1 cellular context compared by ENCODE assay signal in the genomic region with DNA sequence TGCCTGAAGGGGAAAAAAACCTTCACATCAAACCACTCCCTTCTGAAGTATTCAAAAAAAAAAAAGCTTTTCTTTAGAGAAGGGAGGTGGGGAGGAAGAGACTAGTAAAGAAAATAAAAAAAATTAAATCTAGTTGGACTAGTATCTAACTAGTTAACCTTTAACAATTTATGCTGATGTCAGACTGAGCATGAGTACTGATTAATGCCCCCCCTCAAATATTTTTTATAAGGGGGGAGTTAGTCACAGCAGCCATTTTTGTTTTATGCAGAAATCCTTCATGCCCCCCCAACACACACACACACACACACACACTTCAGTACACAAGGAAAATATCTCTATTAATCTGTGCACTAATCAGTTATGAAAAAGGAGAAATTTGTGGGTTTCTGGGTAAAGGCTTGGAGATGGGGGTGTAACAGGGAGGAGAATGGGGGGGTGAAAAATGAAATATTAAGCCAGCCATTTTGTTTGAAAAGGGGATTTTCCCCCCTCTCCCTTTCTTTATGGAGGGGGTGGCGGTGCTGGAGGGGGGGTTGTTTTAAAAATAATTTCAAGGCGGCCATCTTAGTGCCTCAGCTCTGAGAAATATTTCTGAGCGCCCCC.
TF ChIP-seq lines count a peak whose summit lies in the region.

No MANE protein-coding gene starts in this region.

TF ChIP-seq in K562, 482 proteins besides CTCF, POLR2A, EP300 and RAD21 (continues in another document):
- no peak for TF ChIP-seq SUPT5H (IDR thresholded peaks at IDR 0.05)
- no peak for TF ChIP-seq TARDBP (IDR thresholded peaks at IDR 0.05)
- TF ChIP-seq, protein P1, sequence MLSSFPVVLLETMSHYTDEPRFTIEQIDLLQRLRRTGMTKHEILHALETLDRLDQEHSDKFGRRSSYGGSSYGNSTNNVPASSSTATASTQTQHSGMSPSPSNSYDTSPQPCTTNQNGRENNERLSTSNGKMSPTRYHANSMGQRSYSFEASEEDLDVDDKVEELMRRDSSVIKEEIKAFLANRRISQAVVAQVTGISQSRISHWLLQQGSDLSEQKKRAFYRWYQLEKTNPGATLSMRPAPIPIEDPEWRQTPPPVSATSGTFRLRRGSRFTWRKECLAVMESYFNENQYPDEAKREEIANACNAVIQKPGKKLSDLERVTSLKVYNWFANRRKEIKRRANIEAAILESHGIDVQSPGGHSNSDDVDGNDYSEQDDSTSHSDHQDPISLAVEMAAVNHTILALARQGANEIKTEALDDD (IDR thresholded peaks at IDR 0.05), result peak; percentile 83
- no peak for TF ChIP-seq RBM22 (IDR thresholded peaks at IDR 0.05; ENCODE audit: low read depth, low read length, poor library complexity, severe bottlenecking)
- no peak for TF ChIP-seq CEBPB (tag; IDR thresholded peaks at IDR 0.05)
- TF ChIP-seq, protein P2, sequence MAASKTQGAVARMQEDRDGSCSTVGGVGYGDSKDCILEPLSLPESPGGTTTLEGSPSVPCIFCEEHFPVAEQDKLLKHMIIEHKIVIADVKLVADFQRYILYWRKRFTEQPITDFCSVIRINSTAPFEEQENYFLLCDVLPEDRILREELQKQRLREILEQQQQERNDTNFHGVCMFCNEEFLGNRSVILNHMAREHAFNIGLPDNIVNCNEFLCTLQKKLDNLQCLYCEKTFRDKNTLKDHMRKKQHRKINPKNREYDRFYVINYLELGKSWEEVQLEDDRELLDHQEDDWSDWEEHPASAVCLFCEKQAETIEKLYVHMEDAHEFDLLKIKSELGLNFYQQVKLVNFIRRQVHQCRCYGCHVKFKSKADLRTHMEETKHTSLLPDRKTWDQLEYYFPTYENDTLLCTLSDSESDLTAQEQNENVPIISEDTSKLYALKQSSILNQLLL (CRISPR knock-in tag; IDR thresholded peaks at IDR 0.05; ENCODE audit: borderline replicate concordance), result no peak
- 0 out of 2 replicates have a peak, but pooled peaks have one; percentile 22 for TF ChIP-seq DPF2 (IDR thresholded peaks at IDR 0.05)
- no peak for TF ChIP-seq HEY1 (CRISPR knock-in tag; IDR thresholded peaks at IDR 0.05; ENCODE audit: borderline replicate concordance)
- TF ChIP-seq ZFPM2 (CRISPR knock-in tag; IDR thresholded peaks at IDR 0.05), result no peak
- TF ChIP-seq, protein P3, sequence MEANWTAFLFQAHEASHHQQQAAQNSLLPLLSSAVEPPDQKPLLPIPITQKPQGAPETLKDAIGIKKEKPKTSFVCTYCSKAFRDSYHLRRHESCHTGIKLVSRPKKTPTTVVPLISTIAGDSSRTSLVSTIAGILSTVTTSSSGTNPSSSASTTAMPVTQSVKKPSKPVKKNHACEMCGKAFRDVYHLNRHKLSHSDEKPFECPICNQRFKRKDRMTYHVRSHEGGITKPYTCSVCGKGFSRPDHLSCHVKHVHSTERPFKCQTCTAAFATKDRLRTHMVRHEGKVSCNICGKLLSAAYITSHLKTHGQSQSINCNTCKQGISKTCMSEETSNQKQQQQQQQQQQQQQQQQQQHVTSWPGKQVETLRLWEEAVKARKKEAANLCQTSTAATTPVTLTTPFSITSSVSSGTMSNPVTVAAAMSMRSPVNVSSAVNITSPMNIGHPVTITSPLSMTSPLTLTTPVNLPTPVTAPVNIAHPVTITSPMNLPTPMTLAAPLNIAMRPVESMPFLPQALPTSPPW (CRISPR knock-in tag; IDR thresholded peaks at IDR 0.05), result peak; percentile 54
- no peak; the same call in 1 of the 2 replicates for TF ChIP-seq FOXM1 (IDR thresholded peaks at IDR 0.05; ENCODE audit: low read depth)
- no peak for TF ChIP-seq FOXM1 (CRISPR knock-in tag; IDR thresholded peaks at IDR 0.05; ENCODE audit: low read depth)
- TF ChIP-seq NFRKB (IDR thresholded peaks at IDR 0.05; ENCODE audit: low read depth), result peak; percentile 55; the same call in 1 of the 2 replicates
- no peak for TF ChIP-seq GATA2 (CRISPR knock-in tag; IDR thresholded peaks at IDR 0.05)
- TF ChIP-seq NR2C2 (CRISPR knock-in tag; IDR thresholded peaks at IDR 0.05), result no peak
- TF ChIP-seq NR2C2 (tag; IDR thresholded peaks at IDR 0.05), result no peak
- TF ChIP-seq NCOA2 (IDR thresholded peaks at IDR 0.05; ENCODE audit: partially characterized antibody in 2 of 2), result no peak
- no peak for TF ChIP-seq POU5F1 (IDR thresholded peaks at IDR 0.05; ENCODE audit: borderline replicate concordance, low read depth, low read length, partially characterized antibody)
- no peak for TF ChIP-seq TRIM28 (IDR thresholded peaks at IDR 0.05)
- TF ChIP-seq, protein P4, sequence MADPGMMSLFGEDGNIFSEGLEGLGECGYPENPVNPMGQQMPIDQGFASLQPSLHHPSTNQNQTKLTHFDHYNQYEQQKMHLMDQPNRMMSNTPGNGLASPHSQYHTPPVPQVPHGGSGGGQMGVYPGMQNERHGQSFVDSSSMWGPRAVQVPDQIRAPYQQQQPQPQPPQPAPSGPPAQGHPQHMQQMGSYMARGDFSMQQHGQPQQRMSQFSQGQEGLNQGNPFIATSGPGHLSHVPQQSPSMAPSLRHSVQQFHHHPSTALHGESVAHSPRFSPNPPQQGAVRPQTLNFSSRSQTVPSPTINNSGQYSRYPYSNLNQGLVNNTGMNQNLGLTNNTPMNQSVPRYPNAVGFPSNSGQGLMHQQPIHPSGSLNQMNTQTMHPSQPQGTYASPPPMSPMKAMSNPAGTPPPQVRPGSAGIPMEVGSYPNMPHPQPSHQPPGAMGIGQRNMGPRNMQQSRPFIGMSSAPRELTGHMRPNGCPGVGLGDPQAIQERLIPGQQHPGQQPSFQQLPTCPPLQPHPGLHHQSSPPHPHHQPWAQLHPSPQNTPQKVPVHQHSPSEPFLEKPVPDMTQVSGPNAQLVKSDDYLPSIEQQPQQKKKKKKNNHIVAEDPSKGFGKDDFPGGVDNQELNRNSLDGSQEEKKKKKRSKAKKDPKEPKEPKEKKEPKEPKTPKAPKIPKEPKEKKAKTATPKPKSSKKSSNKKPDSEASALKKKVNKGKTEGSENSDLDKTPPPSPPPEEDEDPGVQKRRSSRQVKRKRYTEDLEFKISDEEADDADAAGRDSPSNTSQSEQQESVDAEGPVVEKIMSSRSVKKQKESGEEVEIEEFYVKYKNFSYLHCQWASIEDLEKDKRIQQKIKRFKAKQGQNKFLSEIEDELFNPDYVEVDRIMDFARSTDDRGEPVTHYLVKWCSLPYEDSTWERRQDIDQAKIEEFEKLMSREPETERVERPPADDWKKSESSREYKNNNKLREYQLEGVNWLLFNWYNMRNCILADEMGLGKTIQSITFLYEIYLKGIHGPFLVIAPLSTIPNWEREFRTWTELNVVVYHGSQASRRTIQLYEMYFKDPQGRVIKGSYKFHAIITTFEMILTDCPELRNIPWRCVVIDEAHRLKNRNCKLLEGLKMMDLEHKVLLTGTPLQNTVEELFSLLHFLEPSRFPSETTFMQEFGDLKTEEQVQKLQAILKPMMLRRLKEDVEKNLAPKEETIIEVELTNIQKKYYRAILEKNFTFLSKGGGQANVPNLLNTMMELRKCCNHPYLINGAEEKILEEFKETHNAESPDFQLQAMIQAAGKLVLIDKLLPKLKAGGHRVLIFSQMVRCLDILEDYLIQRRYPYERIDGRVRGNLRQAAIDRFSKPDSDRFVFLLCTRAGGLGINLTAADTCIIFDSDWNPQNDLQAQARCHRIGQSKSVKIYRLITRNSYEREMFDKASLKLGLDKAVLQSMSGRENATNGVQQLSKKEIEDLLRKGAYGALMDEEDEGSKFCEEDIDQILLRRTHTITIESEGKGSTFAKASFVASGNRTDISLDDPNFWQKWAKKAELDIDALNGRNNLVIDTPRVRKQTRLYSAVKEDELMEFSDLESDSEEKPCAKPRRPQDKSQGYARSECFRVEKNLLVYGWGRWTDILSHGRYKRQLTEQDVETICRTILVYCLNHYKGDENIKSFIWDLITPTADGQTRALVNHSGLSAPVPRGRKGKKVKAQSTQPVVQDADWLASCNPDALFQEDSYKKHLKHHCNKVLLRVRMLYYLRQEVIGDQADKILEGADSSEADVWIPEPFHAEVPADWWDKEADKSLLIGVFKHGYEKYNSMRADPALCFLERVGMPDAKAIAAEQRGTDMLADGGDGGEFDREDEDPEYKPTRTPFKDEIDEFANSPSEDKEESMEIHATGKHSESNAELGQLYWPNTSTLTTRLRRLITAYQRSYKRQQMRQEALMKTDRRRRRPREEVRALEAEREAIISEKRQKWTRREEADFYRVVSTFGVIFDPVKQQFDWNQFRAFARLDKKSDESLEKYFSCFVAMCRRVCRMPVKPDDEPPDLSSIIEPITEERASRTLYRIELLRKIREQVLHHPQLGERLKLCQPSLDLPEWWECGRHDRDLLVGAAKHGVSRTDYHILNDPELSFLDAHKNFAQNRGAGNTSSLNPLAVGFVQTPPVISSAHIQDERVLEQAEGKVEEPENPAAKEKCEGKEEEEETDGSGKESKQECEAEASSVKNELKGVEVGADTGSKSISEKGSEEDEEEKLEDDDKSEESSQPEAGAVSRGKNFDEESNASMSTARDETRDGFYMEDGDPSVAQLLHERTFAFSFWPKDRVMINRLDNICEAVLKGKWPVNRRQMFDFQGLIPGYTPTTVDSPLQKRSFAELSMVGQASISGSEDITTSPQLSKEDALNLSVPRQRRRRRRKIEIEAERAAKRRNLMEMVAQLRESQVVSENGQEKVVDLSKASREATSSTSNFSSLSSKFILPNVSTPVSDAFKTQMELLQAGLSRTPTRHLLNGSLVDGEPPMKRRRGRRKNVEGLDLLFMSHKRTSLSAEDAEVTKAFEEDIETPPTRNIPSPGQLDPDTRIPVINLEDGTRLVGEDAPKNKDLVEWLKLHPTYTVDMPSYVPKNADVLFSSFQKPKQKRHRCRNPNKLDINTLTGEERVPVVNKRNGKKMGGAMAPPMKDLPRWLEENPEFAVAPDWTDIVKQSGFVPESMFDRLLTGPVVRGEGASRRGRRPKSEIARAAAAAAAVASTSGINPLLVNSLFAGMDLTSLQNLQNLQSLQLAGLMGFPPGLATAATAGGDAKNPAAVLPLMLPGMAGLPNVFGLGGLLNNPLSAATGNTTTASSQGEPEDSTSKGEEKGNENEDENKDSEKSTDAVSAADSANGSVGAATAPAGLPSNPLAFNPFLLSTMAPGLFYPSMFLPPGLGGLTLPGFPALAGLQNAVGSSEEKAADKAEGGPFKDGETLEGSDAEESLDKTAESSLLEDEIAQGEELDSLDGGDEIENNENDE (IDR thresholded peaks at IDR 0.05; ENCODE audit: low read depth, low read length), result no peak
- no peak for TF ChIP-seq ZNF436 (CRISPR knock-in tag; IDR thresholded peaks at IDR 0.05)
- peak; percentile 11; the same call in 1 of the 2 replicates for TF ChIP-seq ZNF384 (IDR thresholded peaks at IDR 0.05; ENCODE audit: low read depth, low read length)
- TF ChIP-seq, protein P5, sequence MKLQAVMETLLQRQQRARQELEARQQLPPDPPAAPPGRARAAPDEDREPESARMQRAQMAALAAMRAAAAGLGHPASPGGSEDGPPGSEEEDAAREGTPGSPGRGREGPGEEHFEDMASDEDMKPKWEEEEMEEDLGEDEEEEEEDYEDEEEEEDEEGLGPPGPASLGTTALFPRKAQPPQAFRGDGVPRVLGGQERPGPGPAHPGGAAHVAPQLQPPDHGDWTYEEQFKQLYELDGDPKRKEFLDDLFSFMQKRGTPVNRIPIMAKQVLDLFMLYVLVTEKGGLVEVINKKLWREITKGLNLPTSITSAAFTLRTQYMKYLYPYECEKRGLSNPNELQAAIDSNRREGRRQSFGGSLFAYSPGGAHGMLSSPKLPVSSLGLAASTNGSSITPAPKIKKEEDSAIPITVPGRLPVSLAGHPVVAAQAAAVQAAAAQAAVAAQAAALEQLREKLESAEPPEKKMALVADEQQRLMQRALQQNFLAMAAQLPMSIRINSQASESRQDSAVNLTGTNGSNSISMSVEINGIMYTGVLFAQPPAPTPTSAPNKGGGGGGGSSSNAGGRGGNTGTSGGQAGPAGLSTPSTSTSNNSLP (IDR thresholded peaks at IDR 0.05; ENCODE audit: borderline replicate concordance, low read depth, low read length), result peak; percentile 30; the same call in 1 of the 2 replicates
- TF ChIP-seq YY1 (IDR thresholded peaks at IDR 0.05; ENCODE audit: borderline replicate concordance in 1 of 3, control insufficient read depth in 1 of 3, extremely low read depth in 1 of 3, insufficient read depth in 3 of 3, insufficient read length in 1 of 3, insufficient replicate concordance in 2 of 3, low read depth in 1 of 3, low read length in 2 of 3), result peak; percentile 5 to 84 (median 37)
- TF ChIP-seq, protein P6, sequence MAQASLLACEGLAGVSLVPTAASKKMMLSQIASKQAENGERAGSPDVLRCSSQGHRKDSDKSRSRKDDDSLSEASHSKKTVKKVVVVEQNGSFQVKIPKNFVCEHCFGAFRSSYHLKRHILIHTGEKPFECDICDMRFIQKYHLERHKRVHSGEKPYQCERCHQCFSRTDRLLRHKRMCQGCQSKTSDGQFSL (CRISPR knock-in tag; IDR thresholded peaks at IDR 0.05), result peak; percentile 88
- TF ChIP-seq, protein P6 (tag; IDR thresholded peaks at IDR 0.05), result peak in 1 of 2 experiments; percentile 72; a peak in 2 of 4 replicates
- no peak for TF ChIP-seq BMI1 (IDR thresholded peaks at IDR 0.05; ENCODE audit: low read length)
- no peak for TF ChIP-seq U2AF1 (optimal IDR thresholded peaks at IDR 0.05; ENCODE audit: low read depth, low read length)
- TF ChIP-seq, protein P7, sequence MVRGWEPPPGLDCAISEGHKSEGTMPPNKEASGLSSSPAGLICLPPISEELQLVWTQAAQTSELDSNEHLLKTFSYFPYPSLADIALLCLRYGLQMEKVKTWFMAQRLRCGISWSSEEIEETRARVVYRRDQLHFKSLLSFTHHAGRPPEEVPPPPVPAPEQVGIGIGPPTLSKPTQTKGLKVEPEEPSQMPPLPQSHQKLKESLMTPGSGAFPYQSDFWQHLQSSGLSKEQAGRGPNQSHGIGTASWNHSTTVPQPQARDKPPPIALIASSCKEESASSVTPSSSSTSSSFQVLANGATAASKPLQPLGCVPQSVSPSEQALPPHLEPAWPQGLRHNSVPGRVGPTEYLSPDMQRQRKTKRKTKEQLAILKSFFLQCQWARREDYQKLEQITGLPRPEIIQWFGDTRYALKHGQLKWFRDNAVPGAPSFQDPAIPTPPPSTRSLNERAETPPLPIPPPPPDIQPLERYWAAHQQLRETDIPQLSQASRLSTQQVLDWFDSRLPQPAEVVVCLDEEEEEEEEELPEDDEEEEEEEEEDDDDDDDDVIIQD (CRISPR knock-in tag; IDR thresholded peaks at IDR 0.05), result no peak
- TF ChIP-seq SOX6 (IDR thresholded peaks at IDR 0.05), result no peak
- no peak for TF ChIP-seq HNRNPH1 (optimal IDR thresholded peaks at IDR 0.05; ENCODE audit: low read depth, low read length)
